Comparison of ENCODE assay signal across 9 cellular contexts in genomic region chr16:11675561-11676511, GRCh38. TPM values are rescaled to one million over a fixed set of nuclear protein-coding genes. Genes with fewer than 3 reads are reported as not detected.
DNase-seq lines count a peak whose midpoint lies in the region; ATAC-seq, FAIRE-seq and TF ChIP-seq lines count a peak whose summit lies in the region.
"Had no signal": no experiment of that assay in that cellular context is flagged by ENCODE, and none has a peak within 500 bp of the region (broad histone marks: within the 10 kb centered on the region; RNA-seq: fewer than 3 reads in every experiment).

No MANE protein-coding gene starts in this region.

- no peaks in the 10 kb centered on the region for H3K9me3 ChIP-seq in CD4-positive, alpha-beta T cell (ENCODE audit: control insufficient read depth, low read length)
- H3K9me3 ChIP-seq in K562 (replicated peaks; ENCODE audit: control insufficient read depth, insufficient read depth, low read depth, low read length) = no peaks in the 10 kb centered on the region

- H3K36me3 ChIP-seq in K562 (ENCODE audit: control insufficient read depth, insufficient read depth, low read length) = peaks cover 36% of the 10 kb centered on the region; the same call in 2 of the 3 replicates

- H3K79me2 ChIP-seq in K562 (ENCODE audit: control insufficient read depth, insufficient read depth, low read length) = no peaks in the 10 kb centered on the region

- peaks cover 92% of the 10 kb centered on the region for H3K4me1 Mint-ChIP-seq in CD4-positive, alpha-beta T cell (ENCODE audit: low read depth)

- H3K36me3 Mint-ChIP-seq in CD4-positive, alpha-beta T cell (ENCODE audit: low read depth) = peaks cover 73% of the 10 kb centered on the region

- no TSS peak for BruUV-seq in K562 (replicated peaks; lab: Mats Ljungman, UMichigan)

- in situ Hi-C loops in K562 (cut with MboI) = no loop called here

- TF ChIP-seq POLR2A in K562 (conservative IDR thresholded peaks at IDR 0.05) = no peak

- TF ChIP-seq RAD21 in K562 (CRISPR knock-in tag; conservative IDR thresholded peaks at IDR 0.05 in 1 of 2, IDR thresholded peaks at IDR 0.05 in 1 of 2) = 0 out of 4 replicates have a peak, but pooled peaks of 1 of the 2 experiments have one; percentile 7

- no peak for TF ChIP-seq EP300 in K562 (IDR thresholded peaks at IDR 0.05; ENCODE audit: low read length)

- no peaks in the 10 kb centered on the region for H3K27me3 Mint-ChIP-seq in CD4-positive, alpha-beta T cell

- no peak for TF ChIP-seq CTCF in CD4-positive, alpha-beta T cell (IDR thresholded peaks at IDR 0.05)
- 0 out of 6 replicates have a peak, but pooled peaks of 1 of the 3 experiments have one; percentile 4 for TF ChIP-seq CTCF in K562 (IDR thresholded peaks at IDR 0.05 in 2 of 3, conservative IDR thresholded peaks at IDR 0.05 in 1 of 3; ENCODE audit: insufficient read depth in 2 of 3, low read depth in 1 of 3, low read length in 3 of 3)

- no peak overlapping the region for H3K4me3 ChIP-seq in K562

- POLR2A ChIA-PET in CD4-positive, alpha-beta T cell (lab: Charles Lee) = interaction anchor here (1.2 kb wide), 1 partner anchor 67 kb away, joined by 3 read pairs; the partner anchor contains the start of gene TXNDC11
- POLR2A ChIA-PET in K562 (lab: Yijun Ruan, JAX) = interaction anchor here (0.5 to 0.9 kb wide), 2 partner anchors 121 to 442 kb away, joined by 3 read pairs; partner anchors contain the start of gene ZC3H7A

- H3K27me3 ChIP-seq in CD4-positive, alpha-beta T cell (ENCODE audit: control insufficient read depth, insufficient read depth, low read length) = no peaks in the 10 kb centered on the region
- H3K27me3 ChIP-seq in K562 (ENCODE audit: control insufficient read depth in 2 of 2, insufficient read depth in 2 of 2, low read length in 2 of 2) = no peaks in the 10 kb centered on the region

- peak; percentile 61 for FAIRE-seq in K562 (lab: Jason Lieb, UNC)

- CTCF ChIA-PET in CD4-positive, alpha-beta T cell (lab: Charles Lee) = no interaction called here
- CTCF ChIA-PET in K562 (lab: Yijun Ruan, JAX; ENCODE audit: low intra/inter-chr PET ratio) = interaction anchor here (0.6 kb wide), 1 partner anchor 722 kb away, joined by 3 read pairs; no protein-coding TSS in a partner anchor

- H3K4me2 ChIP-seq in K562 (ENCODE audit: insufficient read depth, low read length) = no peak overlapping the region

- intact Hi-C loops in CD4-positive, alpha-beta T cell (cut with DNase I, micrococcal nuclease) = no loop called here
- intact Hi-C loops in K562 (cut with micrococcal nuclease) = loop anchor here (10.0 kb wide), 1 partner anchor 139 kb away; no protein-coding TSS in a partner anchor

- H3K27ac ChIP-seq in CD4-positive, alpha-beta T cell (ENCODE audit: low read depth, low read length) = no peak overlapping the region
- no peak overlapping the region for H3K27ac ChIP-seq in K562 (ENCODE audit: extremely low read depth, low read depth, low read length)

- peak overlapping the region; percentile 94 for H3K27ac Mint-ChIP-seq in CD4-positive, alpha-beta T cell

- H3K9me3 Mint-ChIP-seq in CD4-positive, alpha-beta T cell = no peaks in the 10 kb centered on the region

- no peaks in the 10 kb centered on the region for H3K9me1 ChIP-seq in K562 (ENCODE audit: control insufficient read depth, insufficient read depth, low read length)

- H3K4me1 ChIP-seq in K562 (replicated peaks in 1 of 2; ENCODE audit: control insufficient read depth in 2 of 2, insufficient read depth in 2 of 2, low read length in 2 of 2) = peaks cover 0 to 41% of the 10 kb centered on the region in 2 experiments; a peak in 3 of 5 replicates

- WGBS in K562 (ENCODE audit: insufficient coverage, low coverage, missing lambda C conversion rate) = 67% methylated on average over 39 of the region's 42 CpGs

- peaks cover 9% of the 10 kb centered on the region for H4K20me1 ChIP-seq in K562 (replicated peaks; ENCODE audit: control insufficient read depth, insufficient read depth, low read length)

- ATAC-seq in CD4-positive, alpha-beta T cell (ENCODE audit: poor library complexity) = peak; percentile 27
- ATAC-seq in K562 (no peak; the same call in 1 of the 3 replicates), GM18502 (IDR thresholded peaks at IDR 0.05; ENCODE audit: poor library complexity, unreplicated experiment) (no peak)

- no peak overlapping the region for H2AFZ ChIP-seq in K562 (ENCODE audit: low read depth, low read length)

- peak in 4 of 10 experiments; percentile 37 to 58 (median 47) for DNase-seq in CD4-positive, alpha-beta T cell
- DNase-seq in HuH-7.5 (ENCODE audit: low spot score) = peak; percentile 47
- no peak for DNase-seq in K562 (ENCODE audit: extremely low read depth in 1 of 4, low spot score in 3 of 4)
- DNase-seq in mucosa of gallbladder (ENCODE audit: low spot score) = peak; percentile 81
- no peak for DNase-seq in SW 1271 (lab: John Stamatoyannopoulos, UW)
- DNase-seq in AG08395 (ENCODE audit: low spot score) = no peak
- DNase-seq in activated gamma-delta T cell (lab: John Stamatoyannopoulos, UW) = no peak
- DNase-seq: NK-92 treated with Interleukin-12 subunit alpha and Interleukin-12 subunit beta, amount 100 ng/mL, for 24 hours had no signal

- no peak overlapping the region for H3K4me3 Mint-ChIP-seq in CD4-positive, alpha-beta T cell

- H3K9ac ChIP-seq in K562 (ENCODE audit: insufficient read depth in 1 of 2, low read depth in 2 of 2, low read length in 2 of 2) = peak overlapping the region in 1 of 2 experiments; percentile 53; a peak in 1 of 4 replicates

TF ChIP-seq in K562, 482 proteins besides CTCF, POLR2A, EP300 and RAD21 (continues in another document):
- TF ChIP-seq, protein P1, sequence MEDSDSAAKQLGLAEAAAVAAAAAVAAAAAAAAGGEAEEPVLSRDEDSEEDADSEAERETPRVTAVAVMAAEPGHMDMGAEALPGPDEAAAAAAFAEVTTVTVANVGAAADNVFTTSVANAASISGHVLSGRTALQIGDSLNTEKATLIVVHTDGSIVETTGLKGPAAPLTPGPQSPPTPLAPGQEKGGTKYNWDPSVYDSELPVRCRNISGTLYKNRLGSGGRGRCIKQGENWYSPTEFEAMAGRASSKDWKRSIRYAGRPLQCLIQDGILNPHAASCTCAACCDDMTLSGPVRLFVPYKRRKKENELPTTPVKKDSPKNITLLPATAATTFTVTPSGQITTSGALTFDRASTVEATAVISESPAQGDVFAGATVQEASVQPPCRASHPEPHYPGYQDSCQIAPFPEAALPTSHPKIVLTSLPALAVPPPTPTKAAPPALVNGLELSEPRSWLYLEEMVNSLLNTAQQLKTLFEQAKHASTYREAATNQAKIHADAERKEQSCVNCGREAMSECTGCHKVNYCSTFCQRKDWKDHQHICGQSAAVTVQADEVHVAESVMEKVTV (CRISPR knock-in tag; IDR thresholded peaks at IDR 0.05) = no peak
- TF ChIP-seq ZNF764 (CRISPR knock-in tag; IDR thresholded peaks at IDR 0.05; ENCODE audit: low read depth) (no peak), BDP1 (IDR thresholded peaks at IDR 0.05; ENCODE audit: insufficient read depth, insufficient read length) (no peak), GABPB2 (CRISPR knock-in tag; conservative IDR thresholded peaks at IDR 0.05) (no peak), ZSCAN32 (CRISPR knock-in tag; IDR thresholded peaks at IDR 0.05) (no peak), SOX6 (IDR thresholded peaks at IDR 0.05) (no peak), MCM5 (IDR thresholded peaks at IDR 0.05; ENCODE audit: low read depth) (no peak), PBX2 (CRISPR knock-in tag; IDR thresholded peaks at IDR 0.05; ENCODE audit: low read depth) (no peak), PBX2 (tag; conservative IDR thresholded peaks at IDR 0.05; ENCODE audit: low read depth) (no peak), ZNF224 (CRISPR knock-in tag; IDR thresholded peaks at IDR 0.05) (no peak)

RNA-seq across cellular contexts. Expression of gene SNN, which starts 7.6 kb away (rescaled TPM):
- 10 to 100 TPM; 76.3 to 79.7 TPM for total RNA-seq in CD4-positive, alpha-beta T cell
- 0.81 and 2.2 TPM in 2 replicates for total RNA-seq in K562 (2011; cell fraction: chromatin; rRNA removed; ENCODE audit: low replicate concordance)
- 1.7 and 2.0 TPM in 2 replicates for total RNA-seq in K562 (2011; cell fraction: nucleolus; rRNA removed)
- total RNA-seq in K562 (2011; cell fraction: nucleoplasm; rRNA removed) = 1.8 and 2.4 TPM in 2 replicates
- total RNA-seq in K562 (2014; rRNA removed) = 1.4 and 2.4 TPM in 2 replicates
- 1.5 and 1.6 TPM in 2 replicates for total RNA-seq in K562 (2014; rRNA removed; fragmentation: Illumina TruSeq; extraction: Trizol)
- 2.8 and 3.0 TPM in 2 replicates for total RNA-seq in K562 (2015; rRNA removed; fragmentation: Illumina TruSeq; extraction: Trizol)
- total RNA-seq in K562 (2021) = 2.0 and 2.9 TPM in 2 replicates
- 2.2 and 2.3 TPM in 2 replicates for polyA plus RNA-seq in K562 (2011; rRNA removed)
- polyA plus RNA-seq in K562 (2011; cell fraction: cytosol; rRNA removed) = 2.3 and 2.9 TPM in 2 replicates
- polyA plus RNA-seq in K562 (2011; cell fraction: nucleus; rRNA removed) = 1.2 and 2.1 TPM in 2 replicates
- 3.0 and 3.7 TPM in 2 replicates for polyA plus RNA-seq in K562 (2012)
- 1.9 and 2.6 TPM in 2 replicates for polyA plus RNA-seq in K562 (2014; fragmentation: Illumina TruSeq; extraction: Trizol)
- polyA plus RNA-seq in K562 (2014; fragmentation: Nextera tagmentation; extraction: Ambion mirVana) = under 1 TPM; 0.07 to 0.22 TPM
- polyA plus RNA-seq in K562 (2014; rRNA removed) = 1.9 and 2.5 TPM in 2 replicates
- polyA minus RNA-seq in K562 (2011; rRNA and poly(A)+ RNA removed) = 1.4 TPM in 2 replicates
- 0.67 and 1.7 TPM in 2 replicates for polyA minus RNA-seq in K562 (2011; cell fraction: cytosol; rRNA and poly(A)+ RNA removed)
- 0.94 and 2.0 TPM in 2 replicates for polyA minus RNA-seq in K562 (2011; cell fraction: nucleus; rRNA and poly(A)+ RNA removed)
- 55.0 TPM for total RNA-seq in mucosa of gallbladder

Comparison
In these comparisons a context has a peak if more than half of its experiments do, and no peak if none do; other contexts are left out.
1. DNase-seq: peak in HuH-7.5 (single experiment) and mucosa of gallbladder (single experiment); none in K562 (0 of 4), SW 1271 (0 of 2), AG08395 (single experiment) and activated gamma-delta T cell (single experiment).
2. RNA of gene SNN, which starts 7.6 kb away (total RNA-seq): 76.3 to 79.7 TPM in CD4-positive, alpha-beta T cell and 55.0 TPM in mucosa of gallbladder (single experiment); 0.81 to 3.0 TPM in K562; every median in the first group is over 10 times any median in the second.